8 cellular contexts compared by ENCODE assay signal in the genomic region with DNA sequence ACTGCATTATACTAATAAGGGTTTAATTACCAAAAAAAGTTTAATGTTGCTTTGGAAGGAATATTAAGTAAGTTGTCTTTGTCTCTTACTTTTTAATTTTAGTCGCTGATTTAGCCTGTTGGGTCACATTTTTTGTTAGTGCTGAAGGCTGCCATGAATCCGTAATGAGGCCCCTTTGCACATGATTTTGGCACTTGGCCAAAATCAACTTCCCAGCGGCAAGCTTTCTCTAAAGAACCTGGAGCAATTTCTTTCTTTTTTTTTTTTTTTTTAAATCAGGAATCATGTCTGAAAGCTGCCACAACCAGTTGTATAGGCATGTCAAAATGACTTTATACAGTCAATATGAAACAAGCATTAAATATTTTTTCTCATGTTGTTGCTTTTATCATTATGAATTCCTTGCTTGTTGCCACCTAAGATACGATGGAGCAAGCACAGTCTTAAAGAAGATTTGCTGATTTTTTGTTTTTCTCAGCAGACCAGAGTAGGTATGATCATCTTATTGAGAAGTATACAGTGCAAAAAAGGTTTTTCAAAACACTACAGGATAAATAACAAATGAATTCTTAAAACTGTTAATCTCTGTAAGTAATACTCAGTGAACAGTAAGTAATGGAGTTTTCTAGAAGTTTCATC.
DNase-seq lines count a peak whose midpoint lies in the region; ATAC-seq and TF ChIP-seq lines count a peak whose summit lies in the region.

No MANE protein-coding gene starts in this region.

- no peak for TF ChIP-seq EP300 in esophagus muscularis mucosa (IDR thresholded peaks at IDR 0.05)

- TF ChIP-seq POLR2A in esophagus muscularis mucosa (IDR thresholded peaks at IDR 0.05; ENCODE audit: low read depth) (no peak), GM18505 (IDR thresholded peaks at IDR 0.05; ENCODE audit: borderline replicate concordance, extremely low read depth, insufficient read depth, insufficient read length) (no peak)

- H3K27me3 ChIP-seq in esophagus muscularis mucosa (no peaks in the 10 kb centered on the region), osteoblast (ENCODE audit: insufficient read depth, low read length) (no peaks in the 10 kb centered on the region)
- no peaks in the 10 kb centered on the region for H3K27me3 ChIP-seq in CD8-positive, alpha-beta T cell (ENCODE audit: insufficient read depth, low read length)

- H3K36me3 ChIP-seq in esophagus muscularis mucosa (no peaks in the 10 kb centered on the region), osteoblast (ENCODE audit: insufficient read depth, low read length) (no peaks in the 10 kb centered on the region)
- H3K36me3 ChIP-seq in CD8-positive, alpha-beta T cell (ENCODE audit: insufficient read depth, low read length): no peaks in the 10 kb centered on the region

- H3K27ac Mint-ChIP-seq in CD8-positive, alpha-beta T cell: no peak overlapping the region

- no peak overlapping the region for H2AFZ ChIP-seq in osteoblast (ENCODE audit: low read length)

- H3K4me3 Mint-ChIP-seq in CD8-positive, alpha-beta T cell: no peak overlapping the region

- no peaks in the 10 kb centered on the region for H3K9me3 Mint-ChIP-seq in CD8-positive, alpha-beta T cell

- H3K27ac ChIP-seq in esophagus muscularis mucosa (replicated peaks in 1 of 4) (peak overlapping the region; percentile 55 to 70 (median 66)), osteoblast (ENCODE audit: low read depth, low read length) (peak overlapping the region; percentile 65)
- no peak overlapping the region for H3K27ac ChIP-seq in CD8-positive, alpha-beta T cell (ENCODE audit: low read depth, low read length)

- in situ Hi-C loops in Caki2 (cut with HindIII; ENCODE audit: low pct_unique_long_range_greater_than_20kb, low sequenced_read_pairs): no loop called here

- peak overlapping the region; percentile 88 for H3K4me2 ChIP-seq in osteoblast (ENCODE audit: insufficient read depth, low read length)

- no peaks in the 10 kb centered on the region for H3K27me3 Mint-ChIP-seq in CD8-positive, alpha-beta T cell (ENCODE audit: low read depth)

- intact Hi-C loops in esophagus muscularis mucosa (cut with DNase I): no loop called here
- intact Hi-C loops in CD8-positive, alpha-beta T cell (cut with DNase I, micrococcal nuclease): no loop called here

- POLR2A ChIA-PET in CD8-positive, alpha-beta T cell (lab: Charles Lee): no interaction called here

- H3K4me3 ChIP-seq in esophagus muscularis mucosa (peak overlapping the region; percentile 38 to 51 (median 44)), osteoblast (ENCODE audit: insufficient read depth, low read length) (peak overlapping the region; percentile 59)
- no peak overlapping the region for H3K4me3 ChIP-seq in CD8-positive, alpha-beta T cell (ENCODE audit: low read depth, low read length)

- DNase-seq in Caki2 (ENCODE audit: low read depth) (peak; percentile 6), NCI-H748 (lab: John Stamatoyannopoulos, UW; ENCODE audit: unreplicated experiment) (peak; percentile 58), esophagus muscularis mucosa (ENCODE audit: extremely low spot score) (no peak), osteoblast (ENCODE audit: insufficient read length, low spot score, missing footprints) (no peak)
- no peak for DNase-seq in CD8-positive, alpha-beta T cell
- DNase-seq in stimulated activated CD4-positive, alpha-beta T cell treated with anti-CD3 and anti-CD28 coated beads, Interleukin-4, amount 100 ng/mL, for 4 hours: no peak

- H3K4me1 Mint-ChIP-seq in CD8-positive, alpha-beta T cell (ENCODE audit: low read depth): no peaks in the 10 kb centered on the region

- peaks cover 19% of the 10 kb centered on the region for H3K79me2 ChIP-seq in osteoblast (ENCODE audit: insufficient read depth, low read length)

- CTCF ChIA-PET in CD8-positive, alpha-beta T cell (lab: Charles Lee): no interaction called here

- H4K20me1 ChIP-seq in osteoblast (ENCODE audit: insufficient read depth, low read length): no peaks in the 10 kb centered on the region

- 21% methylated on average over 4 of the region's 4 CpGs for WGBS in esophagus muscularis mucosa

- ATAC-seq in GM21447 (IDR thresholded peaks at IDR 0.05; ENCODE audit: unreplicated experiment): no peak
- no peak for ATAC-seq in CD8-positive, alpha-beta T cell
- ATAC-seq in GM18505 (IDR thresholded peaks at IDR 0.05; ENCODE audit: unreplicated experiment): no peak

- H3K4me1 ChIP-seq in esophagus muscularis mucosa (peaks cover 3 to 23% (median 22%) of the 10 kb centered on the region in 4 donors), osteoblast (ENCODE audit: insufficient read depth, low read length) (peaks cover 35% of the 10 kb centered on the region)
- no peaks in the 10 kb centered on the region for H3K4me1 ChIP-seq in CD8-positive, alpha-beta T cell (ENCODE audit: insufficient read depth, low read length)

- no peaks in the 10 kb centered on the region for H3K9me3 ChIP-seq in esophagus muscularis mucosa
- no peaks in the 10 kb centered on the region for H3K9me3 ChIP-seq in osteoblast (ENCODE audit: low read depth, low read length)
- H3K9me3 ChIP-seq in CD8-positive, alpha-beta T cell (ENCODE audit: low read length): no peaks in the 10 kb centered on the region

- H3K36me3 Mint-ChIP-seq in CD8-positive, alpha-beta T cell: no peaks in the 10 kb centered on the region

- TF ChIP-seq CTCF in esophagus muscularis mucosa (IDR thresholded peaks at IDR 0.05) (no peak), osteoblast (IDR thresholded peaks at IDR 0.05; ENCODE audit: extremely low read depth, low read depth, low read length) (no peak)
- TF ChIP-seq CTCF in CD8-positive, alpha-beta T cell (IDR thresholded peaks at IDR 0.05): no peak

Comparison
In these comparisons a context has a peak if more than half of its experiments do, and no peak if none do; other contexts are left out.
1. DNase-seq: peak in Caki2 (single experiment) and NCI-H748 (single experiment); none in esophagus muscularis mucosa (single experiment), osteoblast (single experiment), CD8-positive, alpha-beta T cell (0 of 7) and stimulated activated CD4-positive, alpha-beta T cell treated with anti-CD3 and anti-CD28 coated beads, Interleukin-4, amount 100 ng/mL, for 4 hours (0 of 2).